Comparison of ENCODE assay signal across 14 cellular contexts in genomic region chr1:10288059-10288615, GRCh38.
"Had no signal": no experiment of that assay in that cellular context is flagged by ENCODE, and none has a peak within 500 bp of the region (broad histone marks: within the 10 kb centered on the region; RNA-seq: fewer than 3 reads in every experiment).

No MANE protein-coding gene starts in this region.

- H3K27me3 Mint-ChIP-seq: activated B cell treated with CpG ODN at 0.5 μM for 24 hours; activated CD4-positive, alpha-beta T cell treated with anti-CD3 and anti-CD28 coated beads, Interleukin-2, amount 10 ng/mL, durations not matched to agents 7 days and 5 days; activated T-helper 17 cell treated with anti-CD3 and anti-CD28 coated beads, Interleukin-2, amount 50 U/mL, for 72 hours; central memory CD8-positive, alpha-beta T cell; dendritic cell treated with granulocyte-macrophage colony-stimulating factor and Interleukin-4, amounts not matched to agents 40 ng/mL and 50 ng/mL, for 4 days; stimulated activated naive B cell treated with anti-CD40 and anti-IgM and Interleukin-4, amounts not matched to agents 10 μg/mL and 1 μg/mL and 100 μg/mL, for 72 hours had no signal

- H3K27ac ChIP-seq: parathyroid adenoma, spleen, upper lobe of right lung had no signal

- H3K27ac Mint-ChIP-seq: activated B cell treated with CpG ODN at 0.5 μM for 24 hours; activated CD4-positive, alpha-beta T cell treated with anti-CD3 and anti-CD28 coated beads, Interleukin-2, amount 10 ng/mL, durations not matched to agents 7 days and 5 days; activated naive CD4-positive, alpha-beta T cell treated with anti-CD3 and anti-CD28 coated beads for 36 hours; dendritic cell treated with granulocyte-macrophage colony-stimulating factor and Interleukin-4, amounts not matched to agents 40 ng/mL and 50 ng/mL, for 4 days; endodermal cell; stimulated activated naive B cell treated with anti-CD40 and anti-IgM and Interleukin-4, amounts not matched to agents 10 μg/mL and 1 μg/mL and 100 μg/mL, for 72 hours had no signal

- ATAC-seq: activated T-helper 17 cell treated with anti-CD3 and anti-CD28 coated beads, Interleukin-2, amount 50 U/mL, for 72 hours; stimulated activated naive B cell treated with anti-CD40 and anti-IgM and Interleukin-4, amounts not matched to agents 10 μg/mL and 1 μg/mL and 100 μg/mL, for 72 hours; upper lobe of right lung had no signal

- DNase-seq: activated B cell treated with CpG ODN at 0.5 μM for 24 hours; activated CD4-positive, alpha-beta T cell treated with anti-CD3 and anti-CD28 coated beads, Interleukin-2, amount 10 ng/mL, durations not matched to agents 7 days and 5 days; activated CD8-positive, alpha-beta memory T cell treated with anti-CD3 and anti-CD28 coated beads for 24 hours; activated naive CD4-positive, alpha-beta T cell treated with anti-CD3 and anti-CD28 coated beads for 36 hours; endodermal cell; SK-N-SH; spleen; stimulated activated CD4-positive, alpha-beta T cell treated with anti-CD3 and anti-CD28 coated beads, Interleukin-1b, Interleukin-23, amount 100 ng/mL, for 48 hours; stimulated activated naive B cell treated with anti-CD40 and anti-IgM and Interleukin-4, amounts not matched to agents 10 μg/mL and 1 μg/mL and 100 μg/mL, for 72 hours; upper lobe of right lung had no signal

- H3K9me3 Mint-ChIP-seq: activated B cell treated with CpG ODN at 0.5 μM for 24 hours; activated CD4-positive, alpha-beta T cell treated with anti-CD3 and anti-CD28 coated beads, Interleukin-2, amount 10 ng/mL, durations not matched to agents 7 days and 5 days; activated naive CD4-positive, alpha-beta T cell treated with anti-CD3 and anti-CD28 coated beads for 36 hours; activated T-helper 17 cell treated with anti-CD3 and anti-CD28 coated beads, Interleukin-2, amount 50 U/mL, for 72 hours; central memory CD8-positive, alpha-beta T cell; dendritic cell treated with granulocyte-macrophage colony-stimulating factor and Interleukin-4, amounts not matched to agents 40 ng/mL and 50 ng/mL, for 4 days; endodermal cell; stimulated activated naive B cell treated with anti-CD40 and anti-IgM and Interleukin-4, amounts not matched to agents 10 μg/mL and 1 μg/mL and 100 μg/mL, for 72 hours had no signal

- H3K27me3 ChIP-seq: spleen, upper lobe of right lung had no signal

- H3K4me1 Mint-ChIP-seq: activated B cell treated with CpG ODN at 0.5 μM for 24 hours; central memory CD8-positive, alpha-beta T cell had no signal

- H3K4me3 Mint-ChIP-seq: activated B cell treated with CpG ODN at 0.5 μM for 24 hours; activated CD4-positive, alpha-beta T cell treated with anti-CD3 and anti-CD28 coated beads, Interleukin-2, amount 10 ng/mL, durations not matched to agents 7 days and 5 days; activated naive CD4-positive, alpha-beta T cell treated with anti-CD3 and anti-CD28 coated beads for 36 hours; activated T-helper 17 cell treated with anti-CD3 and anti-CD28 coated beads, Interleukin-2, amount 50 U/mL, for 72 hours; central memory CD8-positive, alpha-beta T cell; dendritic cell treated with granulocyte-macrophage colony-stimulating factor and Interleukin-4, amounts not matched to agents 40 ng/mL and 50 ng/mL, for 4 days; endodermal cell; stimulated activated naive B cell treated with anti-CD40 and anti-IgM and Interleukin-4, amounts not matched to agents 10 μg/mL and 1 μg/mL and 100 μg/mL, for 72 hours had no signal
